8 cellular contexts compared by ENCODE assay signal in the genomic region with DNA sequence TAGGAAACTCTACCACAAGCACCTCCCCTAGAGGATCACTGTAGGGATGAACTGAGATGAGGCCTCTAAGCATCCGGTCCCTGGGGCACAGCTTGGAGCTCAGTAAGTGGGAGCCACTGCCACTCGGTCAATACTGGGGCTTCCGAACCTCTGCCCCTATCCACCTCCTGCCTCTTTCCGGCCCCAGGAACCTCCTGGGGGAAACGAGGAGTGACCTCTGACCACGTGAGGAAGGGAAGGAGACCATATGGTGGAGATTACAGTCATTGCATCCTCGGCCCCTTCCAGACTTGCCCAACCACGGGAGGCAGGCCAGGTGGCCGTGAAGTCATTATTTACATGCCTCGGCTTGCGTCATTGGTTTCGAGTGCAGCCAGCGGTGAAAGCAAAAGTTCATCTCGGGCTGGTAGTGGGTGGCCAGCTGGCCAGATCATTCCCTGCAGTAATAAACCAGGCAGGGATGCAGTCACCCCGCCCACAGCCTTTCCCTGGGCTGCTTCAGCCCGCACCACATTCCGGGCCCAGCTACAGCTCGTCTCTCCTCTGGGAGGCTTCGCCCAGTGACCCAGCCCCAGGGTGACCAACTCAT.
A peak's percentile ranks its signal among the peaks of the same experiment; 100 is the strongest.
DNase-seq lines count a peak whose midpoint lies in the region; ATAC-seq lines count a peak whose summit lies in the region.

No MANE protein-coding gene starts in this region.

- H3K9ac ChIP-seq in stomach smooth muscle (ENCODE audit: low read length in 2 of 2): peak overlapping the region in 1 of 2 donors; percentile 66

- H3K36me3 ChIP-seq in SJCRH30: no peaks in the 10 kb centered on the region
- no peaks in the 10 kb centered on the region for H3K36me3 ChIP-seq in stomach smooth muscle (ENCODE audit: control insufficient read depth in 2 of 2, insufficient read depth in 2 of 2, low read length in 2 of 2)

- H3K4me1 ChIP-seq in SJCRH30 (peaks cover 11% of the 10 kb centered on the region), stomach smooth muscle (ENCODE audit: control insufficient read depth, insufficient read depth, low read length) (peaks cover 30% of the 10 kb centered on the region)

- no peaks in the 10 kb centered on the region for H3K27me3 ChIP-seq in SJCRH30
- no peaks in the 10 kb centered on the region for H3K27me3 ChIP-seq in stomach smooth muscle (ENCODE audit: control insufficient read depth in 1 of 2, insufficient read depth in 2 of 2, low read length in 2 of 2)

- ATAC-seq in HG03521 (IDR thresholded peaks at IDR 0.05; ENCODE audit: unreplicated experiment) (no peak), HG02798 (IDR thresholded peaks at IDR 0.05; ENCODE audit: poor library complexity, unreplicated experiment) (no peak)

- DNase-seq in GOT3 (lab: John Stamatoyannopoulos, UW): peak; percentile 26
- peak; percentile 76 to 79 for DNase-seq in SJCRH30
- peak; percentile 75 for DNase-seq in cardiac septum (ENCODE audit: low spot score)
- DNase-seq in NCI-H1694 (lab: John Stamatoyannopoulos, UW): no peak
- DNase-seq in T-helper 2 cell: no peak

- H3K27ac ChIP-seq in SJCRH30 (peak overlapping the region; percentile 46), stomach smooth muscle (ENCODE audit: low read length) (peak overlapping the region; percentile 97)

- H3K9me3 ChIP-seq in SJCRH30 (replicated peaks) (no peaks in the 10 kb centered on the region), stomach smooth muscle (ENCODE audit: control insufficient read depth in 2 of 2, low read length in 2 of 2) (no peaks in the 10 kb centered on the region)

- H3K4me3 ChIP-seq in SJCRH30 (peak overlapping the region; percentile 12; the same call in 1 of the 2 replicates), stomach smooth muscle (ENCODE audit: low read length in 2 of 2) (peak overlapping the region in 1 of 2 donors; percentile 47)

- intact Hi-C loops in cardiac septum (cut with DNase I): loop anchor here (5.0 kb wide), 1 partner anchor 318 kb away; no protein-coding TSS in a partner anchor

Comparison
In these comparisons a context has a peak if more than half of its experiments do, and no peak if none do; other contexts are left out.
1. DNase-seq: peak in GOT3 (single experiment), SJCRH30 (2 of 2) and cardiac septum (single experiment); none in NCI-H1694 (single experiment) and T-helper 2 cell (0 of 5).